Comparison of ENCODE assay signal across 9 cellular contexts in genomic region chr20:19786311-19786710, GRCh38. TPM values are rescaled to one million over a fixed set of nuclear protein-coding genes. Genes with fewer than 3 reads are reported as not detected.
DNase-seq lines count a peak whose midpoint lies in the region; ATAC-seq and TF ChIP-seq lines count a peak whose summit lies in the region.
"Had no signal": no experiment of that assay in that cellular context is flagged by ENCODE, and none has a peak within 500 bp of the region (broad histone marks: within the 10 kb centered on the region; RNA-seq: fewer than 3 reads in every experiment).

No MANE protein-coding gene starts in this region.

- H3K9ac ChIP-seq in adipocyte (ENCODE audit: low read length): peak overlapping the region; percentile 75
- H3K9ac ChIP-seq in Karpas-422 (ENCODE audit: low read length): no peak overlapping the region

- H3K4me3 ChIP-seq in adipocyte (ENCODE audit: low read length): peak overlapping the region; percentile 39
- H3K4me3 ChIP-seq in hepatocyte: no peak overlapping the region
- no peak overlapping the region for H3K4me3 ChIP-seq in Karpas-422 (ENCODE audit: low read length)

- H3K4me2 ChIP-seq in hepatocyte: no peak overlapping the region
- no peak overlapping the region for H3K4me2 ChIP-seq in Karpas-422 (ENCODE audit: low read depth, low read length, poor library complexity, severe bottlenecking)

- H3K36me3 ChIP-seq in adipocyte (ENCODE audit: control insufficient read depth, insufficient read depth, low read length, severe bottlenecking) (no peaks in the 10 kb centered on the region), hepatocyte (replicated peaks; ENCODE audit: insufficient read depth, low read depth) (no peaks in the 10 kb centered on the region), Karpas-422 (ENCODE audit: insufficient read depth, low read length) (no peaks in the 10 kb centered on the region)

- TF ChIP-seq CTCF in hepatocyte (IDR thresholded peaks at IDR 0.05; ENCODE audit: poor library complexity): no peak

- H3K9me2 ChIP-seq in hepatocyte (replicated peaks; ENCODE audit: insufficient read depth) (no peaks in the 10 kb centered on the region), Karpas-422 (replicated peaks; ENCODE audit: insufficient read depth, low read length) (no peaks in the 10 kb centered on the region)

- H3K27ac ChIP-seq in hepatocyte (peak overlapping the region; percentile 75), Karpas-422 (ENCODE audit: low read length) (no peak overlapping the region)

- peaks cover 26% of the 10 kb centered on the region for H3K4me1 ChIP-seq in adipocyte (ENCODE audit: control insufficient read depth, insufficient read depth, low read length)
- H3K4me1 ChIP-seq in hepatocyte (ENCODE audit: insufficient read depth): peaks cover 29% of the 10 kb centered on the region
- H3K4me1 ChIP-seq in Karpas-422 (ENCODE audit: low read length): peaks cover 22% of the 10 kb centered on the region

- no peak for ATAC-seq in HG02571 (IDR thresholded peaks at IDR 0.05; ENCODE audit: unreplicated experiment)
- ATAC-seq: activated T-helper 17 cell treated with anti-CD3 and anti-CD28 coated beads, Interleukin-2, amount 50 U/mL, for 72 hours had no signal

- H3K79me2 ChIP-seq in hepatocyte: peaks cover 16% of the 10 kb centered on the region
- H3K79me2 ChIP-seq in Karpas-422 (ENCODE audit: low read length): no peaks in the 10 kb centered on the region

- H4K20me1 ChIP-seq in hepatocyte (ENCODE audit: insufficient read depth, poor library complexity, severe bottlenecking) (no peaks in the 10 kb centered on the region), Karpas-422 (ENCODE audit: insufficient read depth, low read depth, low read length) (no peaks in the 10 kb centered on the region)

- no peaks in the 10 kb centered on the region for H3K9me3 ChIP-seq in adipocyte (ENCODE audit: control insufficient read depth, low read length)
- H3K9me3 ChIP-seq in hepatocyte (ENCODE audit: low read depth): no peaks in the 10 kb centered on the region
- H3K9me3 ChIP-seq in Karpas-422 (ENCODE audit: low read length): no peaks in the 10 kb centered on the region

- 55% methylated on average over 5 of the region's 5 CpGs for WGBS in hepatocyte (ENCODE audit: low lambda C conversion rate, missing lambda C conversion rate)

- H2AFZ ChIP-seq in hepatocyte (no peak overlapping the region), Karpas-422 (ENCODE audit: low read length) (no peak overlapping the region)

- DNase-seq in SIG-M5 treated with dmso at 0.1 percent for 504 hours (lab: John Stamatoyannopoulos, UW; ENCODE audit: unreplicated experiment) (peak; percentile 28), SIG-M5 (lab: John Stamatoyannopoulos, UW) (no peak), adipocyte (ENCODE audit: low read depth) (peak; percentile 88), hepatocyte (ENCODE audit: low spot score) (no peak), ureter (ENCODE audit: low spot score) (peak; percentile 59), Karpas-422 (no peak)
- DNase-seq in stimulated activated CD4-positive, alpha-beta T cell treated with anti-CD3 and anti-CD28 coated beads, Interleukin-4, amount 100 ng/mL, for 24 hours: no peak

- no peaks in the 10 kb centered on the region for H3K27me3 ChIP-seq in adipocyte (replicated peaks; ENCODE audit: control insufficient read depth, insufficient read depth, low read length)
- no peaks in the 10 kb centered on the region for H3K27me3 ChIP-seq in hepatocyte
- H3K27me3 ChIP-seq in Karpas-422 (ENCODE audit: low read length): no peaks in the 10 kb centered on the region

RNA-seq across cellular contexts. Expression of gene RIN2, which starts 28.3 kb away (rescaled TPM):
- total RNA-seq in hepatocyte: 33.4 and 39.0 TPM in 2 replicates
- polyA plus RNA-seq in hepatocyte: 22.3 and 24.5 TPM in 2 replicates
- 70.4 TPM for total RNA-seq in ureter
- total RNA-seq in Karpas-422 (2014; rRNA removed; shearing (Covaris generic); ENCODE audit: low replicate concordance): 1.7 and 3.3 TPM in 2 replicates
- total RNA-seq: activated T-helper 17 cell treated with anti-CD3 and anti-CD28 coated beads, Interleukin-2, amount 50 U/mL, for 72 hours had no signal

Comparison
In these comparisons a context has a peak if more than half of its experiments do, and no peak if none do; other contexts are left out.
1. DNase-seq: peak in SIG-M5 treated with dmso at 0.1 percent for 504 hours (single experiment), adipocyte (single experiment) and ureter (single experiment); none in SIG-M5 (single experiment), hepatocyte (single experiment), stimulated activated CD4-positive, alpha-beta T cell treated with anti-CD3 and anti-CD28 coated beads, Interleukin-4, amount 100 ng/mL, for 24 hours (single experiment) and Karpas-422 (single experiment).